Comparison of ENCODE assay signal across 22 cellular contexts in the genomic region with DNA sequence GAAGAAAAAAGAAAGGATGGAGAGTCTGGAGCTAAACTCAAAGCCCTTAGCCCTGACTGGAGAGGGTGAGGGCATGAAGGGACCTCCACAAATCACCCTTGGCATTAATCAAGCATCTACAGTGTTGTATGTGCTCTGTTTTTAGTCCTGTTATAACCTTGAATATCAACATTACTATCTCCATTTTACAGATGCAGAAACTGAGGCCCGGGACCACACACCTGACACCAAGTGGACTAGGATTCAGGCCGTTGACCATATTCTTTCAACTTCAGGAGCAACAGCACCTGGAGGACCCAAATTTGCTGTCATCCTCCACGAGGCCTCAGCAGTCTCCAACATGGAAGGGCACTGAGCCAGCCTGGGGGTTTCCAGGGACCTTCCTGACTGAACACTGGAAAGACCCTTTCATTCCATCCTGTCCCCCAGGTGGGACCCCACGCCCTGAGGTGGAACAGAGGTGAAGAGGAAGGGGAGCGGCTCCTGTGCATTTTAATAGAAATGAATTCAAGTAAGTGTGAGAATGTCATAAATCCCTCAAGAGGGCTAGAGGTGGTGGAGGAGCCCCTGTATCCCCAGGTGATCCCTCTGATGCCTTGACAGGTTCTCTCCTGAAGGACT. TPM values are rescaled to one million over a fixed set of nuclear protein-coding genes. Genes with fewer than 3 reads are reported as not detected.
DNase-seq lines count a peak whose midpoint lies in the region; ATAC-seq and TF ChIP-seq lines count a peak whose summit lies in the region.
"Had no signal": no experiment of that assay in that cellular context is flagged by ENCODE, and none has a peak within 500 bp of the region (broad histone marks: within the 10 kb centered on the region; RNA-seq: fewer than 3 reads in every experiment).

No MANE protein-coding gene starts in this region.

- intact Hi-C loops in cardiac septum (cut with DNase I) = no loop called here
- intact Hi-C loops in left ventricle myocardium superior (cut with micrococcal nuclease) = no loop called here

- H3K27ac ChIP-seq in KMS-11 = no peak overlapping the region
- H3K27ac ChIP-seq: SJSA1 had no signal

- no peak overlapping the region for H3K4me3 ChIP-seq in KMS-11 (IDR thresholded peaks at IDR 0.05; ENCODE audit: insufficient read depth, low read depth, low read length)
- H3K4me3 ChIP-seq: GM23338, MG63, SJSA1 had no signal

- DNase-seq in cardiac septum (ENCODE audit: low spot score) (peak; percentile 53), left ventricle myocardium superior (no peak), left lobe of liver (ENCODE audit: low spot score) (peak; percentile 33), ureter (ENCODE audit: low spot score) (peak; percentile 42), NOMO-1 treated with DMSO at 0.1 percent for 48 hours (lab: John Stamatoyannopoulos, UW; ENCODE audit: unreplicated experiment) (no peak), cortex of kidney (lab: John Stamatoyannopoulos, UW) (no peak)
- DNase-seq: C1 segment of cervical spinal cord; CD4-positive, alpha-beta memory T cell; COR-L47; H9; KBM-7; MG63; NCI-H2029; NCI-H446 treated with DMSO at 0.1 percent for 48 hours; NCI-H526; NCI-H82; NK-92 treated with Interleukin-12 subunit alpha and Interleukin-12 subunit beta, amount 100 ng/mL, for 24 hours; Right ventricle myocardium superior; RPMI8226 had no signal

- H2AFZ ChIP-seq in KMS-11 (ENCODE audit: low read depth) = no peak overlapping the region
- H2AFZ ChIP-seq: GM23338 had no signal

- no peak overlapping the region for H3K9ac ChIP-seq in KMS-11

- no peak for ATAC-seq in left ventricle myocardium superior
- no peak for ATAC-seq in left lobe of liver
- ATAC-seq: GM23338 had no signal

- H3K36me3 ChIP-seq in KMS-11 (ENCODE audit: insufficient read depth) = no peaks in the 10 kb centered on the region
- H3K36me3 ChIP-seq: MG63, SJSA1 had no signal

- peaks cover 50% of the 10 kb centered on the region for H3K4me1 ChIP-seq in KMS-11 (ENCODE audit: low read depth, poor library complexity, severe bottlenecking)
- H3K4me1 ChIP-seq: SJSA1 had no signal

- H3K79me2 ChIP-seq in KMS-11 (ENCODE audit: insufficient read depth, low read depth) = no peaks in the 10 kb centered on the region

- no peaks in the 10 kb centered on the region for H4K20me1 ChIP-seq in KMS-11 (ENCODE audit: insufficient read depth)

- TF ChIP-seq CTCF in KMS-11 (conservative IDR thresholded peaks at IDR 0.05; ENCODE audit: low read depth, low read length) = no peak

- no peaks in the 10 kb centered on the region for H3K27me3 ChIP-seq in KMS-11 (ENCODE audit: insufficient read depth, low read depth)
- H3K27me3 ChIP-seq: MG63 had no signal

- 0 out of 2 replicates have a peak overlapping the region, but pooled peaks have one; percentile 21 for H3K4me2 ChIP-seq in KMS-11
- H3K4me2 ChIP-seq: GM23338 had no signal

RNA-seq across cellular contexts. Expression of a gene that starts 41.0 kb away (rescaled TPM):
- 22.8 TPM for total RNA-seq in cardiac septum
- 14.6 TPM for total RNA-seq in left ventricle myocardium superior
- 13.8 TPM for total RNA-seq in left lobe of liver
- total RNA-seq in ureter = 23.1 TPM

Comparison
In these comparisons a context has a peak if more than half of its experiments do, and no peak if none do; other contexts are left out.
1. DNase-seq: peak in cardiac septum (single experiment), left lobe of liver (single experiment) and ureter (single experiment); none in left ventricle myocardium superior (single experiment), NOMO-1 treated with DMSO at 0.1 percent for 48 hours (single experiment) and cortex of kidney (single experiment).